15 cellular contexts compared by ENCODE assay signal in genomic region chr11:12801976-12802375, GRCh38.
DNase-seq lines count a peak whose midpoint lies in the region; ATAC-seq, FAIRE-seq and TF ChIP-seq lines count a peak whose summit lies in the region.
"Had no signal": no experiment of that assay in that cellular context is flagged by ENCODE, and none has a peak within 500 bp of the region (broad histone marks: within the 10 kb centered on the region; RNA-seq: fewer than 3 reads in every experiment).

No MANE protein-coding gene starts in this region.

- no peak for TF ChIP-seq CTCF in pancreas (IDR thresholded peaks at IDR 0.05)

- intact Hi-C loops in pancreas (cut with DNase I), result no loop called here

- H3K27ac ChIP-seq in pancreas, result peak overlapping the region; percentile 66 to 94 (median 86)
- H3K27ac ChIP-seq: HL-60, left ventricle myocardium inferior had no signal

- no peaks in the 10 kb centered on the region for H3K9me3 ChIP-seq in pancreas
- H3K9me3 ChIP-seq: left ventricle myocardium inferior had no signal

- WGBS in pancreas, 2 donors, result 73 to 86% methylated on average over 1 of the region's 1 CpG

- H3K4me3 ChIP-seq in pancreas, result no peak overlapping the region
- H3K4me3 ChIP-seq: left ventricle myocardium inferior had no signal

- no peak for FAIRE-seq in pancreas (lab: Jason Lieb, UNC)
- FAIRE-seq: endometrium, H54 had no signal

- no peaks in the 10 kb centered on the region for H3K27me3 ChIP-seq in pancreas

- peaks cover 53 to 72% (median 60%) of the 10 kb centered on the region in 3 donors for H3K4me1 ChIP-seq in pancreas

- peak; percentile 43 for DNase-seq in DMS79 (lab: John Stamatoyannopoulos, UW)
- DNase-seq in NCI-H226, result peak; percentile 59
- peak; percentile 55 for DNase-seq in epidermal melanocyte (ENCODE audit: insufficient read length, low spot score)
- DNase-seq in pancreas, result no peak
- no peak for DNase-seq in stimulated activated naive CD4-positive, alpha-beta T cell treated with Interleukin-2 at 50 U/mL for 16 hours (lab: John Stamatoyannopoulos, UW)
- DNase-seq: activated gamma-delta T cell, left ventricle myocardium inferior, occipital lobe, T-helper 17 cell had no signal

- no peak for ATAC-seq in pancreas
- ATAC-seq in GM21390 (IDR thresholded peaks at IDR 0.05; ENCODE audit: unreplicated experiment), result no peak
- no peak for ATAC-seq in GM18519 (IDR thresholded peaks at IDR 0.05; ENCODE audit: low FRiP score, unreplicated experiment)
- ATAC-seq in GM21528 (IDR thresholded peaks at IDR 0.05; ENCODE audit: low FRiP score, unreplicated experiment), result no peak
- ATAC-seq: T-helper 17 cell had no signal

- no peaks in the 10 kb centered on the region for H3K36me3 ChIP-seq in pancreas
- H3K36me3 ChIP-seq: left ventricle myocardium inferior had no signal

Comparison
In these comparisons a context has a peak if more than half of its experiments do, and no peak if none do; other contexts are left out.
1. DNase-seq: peak in DMS79 (single experiment), NCI-H226 (single experiment) and epidermal melanocyte (single experiment); none in pancreas (0 of 6) and stimulated activated naive CD4-positive, alpha-beta T cell treated with Interleukin-2 at 50 U/mL for 16 hours (single experiment).